Comparison of ENCODE assay signal across 27 cellular contexts in the genomic region with DNA sequence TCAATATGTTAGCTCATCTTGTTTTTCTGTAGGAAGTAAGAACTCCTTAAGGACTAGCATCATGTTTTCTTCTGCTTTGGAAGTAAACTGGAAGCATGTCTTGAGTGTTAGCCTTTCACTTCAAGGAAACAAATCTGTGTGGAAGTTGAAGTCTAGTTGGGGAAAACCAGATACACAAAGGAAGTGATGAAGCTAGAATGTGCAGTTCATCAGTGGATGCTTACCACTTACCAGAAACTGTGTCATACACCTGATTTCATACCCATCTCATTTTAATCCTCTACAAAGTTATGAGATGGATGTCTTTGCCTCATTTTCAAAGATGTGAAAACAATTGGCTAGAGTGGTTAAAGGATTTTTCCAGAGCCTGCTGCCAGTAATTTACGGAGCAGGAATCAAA.
A peak's percentile ranks its signal among the peaks of the same experiment; 100 is the strongest.
DNase-seq lines count a peak whose midpoint lies in the region; ATAC-seq, FAIRE-seq and TF ChIP-seq lines count a peak whose summit lies in the region.
"Had no signal": no experiment of that assay in that cellular context is flagged by ENCODE, and none has a peak within 500 bp of the region (broad histone marks: within the 10 kb centered on the region; RNA-seq: fewer than 3 reads in every experiment).

No MANE protein-coding gene starts in this region.

- peak overlapping the region; percentile 96 for H3K18ac ChIP-seq in IMR-90 (ENCODE audit: low read depth, low read length)

- H3K4ac ChIP-seq in IMR-90 (ENCODE audit: low read depth, low read length): peak overlapping the region; percentile 96

- peak overlapping the region; percentile 96 for H3K14ac ChIP-seq in IMR-90 (replicated peaks; ENCODE audit: low read depth, low read length)

- ATAC-seq in A549: no peak
- ATAC-seq in IMR-90 (ENCODE audit: low read depth): no peak
- no peak for ATAC-seq in HG02885 (IDR thresholded peaks at IDR 0.05; ENCODE audit: poor library complexity, unreplicated experiment)
- ATAC-seq in HG03342 (IDR thresholded peaks at IDR 0.05; ENCODE audit: unreplicated experiment): no peak
- ATAC-seq: heart left ventricle; left colon; stimulated activated naive CD8-positive, alpha-beta T cell treated with anti-CD3 and anti-CD28 coated beads, Interleukin-15, amount 100 ng/mL, for 72 hours had no signal

- H3K9me3 ChIP-seq in A549: peaks cover 11% of the 10 kb centered on the region; the same call in 2 of the 3 replicates
- no peaks in the 10 kb centered on the region for H3K9me3 ChIP-seq in IMR-90 (ENCODE audit: control insufficient read depth, insufficient read depth, low read length)
- no peaks in the 10 kb centered on the region for H3K9me3 ChIP-seq in osteoblast (ENCODE audit: low read depth, low read length)
- H3K9me3 ChIP-seq in MG63: peaks cover 6% of the 10 kb centered on the region
- H3K9me3 ChIP-seq: BE2C, heart left ventricle, neutrophil, tibial nerve had no signal

- peak overlapping the region; percentile 99 for H2BK120ac ChIP-seq in IMR-90 (ENCODE audit: low read depth, low read length)

- H2AK9ac ChIP-seq in IMR-90 (replicated peaks; ENCODE audit: low read depth, low read length, poor library complexity): no peak overlapping the region

- H2BK5ac ChIP-seq in IMR-90 (ENCODE audit: low read depth, low read length, poor library complexity, severe bottlenecking): peak overlapping the region; percentile 76

- H3K79me1 ChIP-seq in IMR-90 (ENCODE audit: low read depth in 1 of 2, low read length in 2 of 2): peaks cover 0 to 24% of the 10 kb centered on the region in 2 experiments; a peak in 2 of 4 replicates

- H3K4me3 ChIP-seq in A549: no peak overlapping the region
- no peak overlapping the region for H3K4me3 ChIP-seq in IMR-90 (ENCODE audit: insufficient read depth, low read depth, low read length)
- H3K4me3 ChIP-seq in osteoblast (ENCODE audit: insufficient read depth, low read length): no peak overlapping the region
- no peak overlapping the region for H3K4me3 ChIP-seq in MG63
- H3K4me3 ChIP-seq: heart left ventricle, skin epidermis, tibial nerve had no signal

- 96% methylated on average over 1 of the region's 1 CpG for WGBS in A549 (ENCODE audit: missing lambda C conversion rate)
- WGBS in IMR-90 (ENCODE audit: extremely low coverage in 2 of 2, insufficient read length in 1 of 2), 2 experiments: no CpG with 5 or more reads among the region's 1 CpG

- H2BK20ac ChIP-seq in IMR-90 (ENCODE audit: low read depth, low read length): peak overlapping the region; percentile 100

- H2BK15ac ChIP-seq in IMR-90 (ENCODE audit: low read depth, low read length): peak overlapping the region; percentile 97

- TF ChIP-seq POLR2A in A549 (IDR thresholded peaks at IDR 0.05; ENCODE audit: low read length) (no peak), IMR-90 (IDR thresholded peaks at IDR 0.05; ENCODE audit: low read depth, low read length) (no peak)

- H4K91ac ChIP-seq in IMR-90 (ENCODE audit: insufficient read depth, low read depth, low read length): peak overlapping the region; percentile 99

- TF ChIP-seq CTCF in A549 (IDR thresholded peaks at IDR 0.05) (no peak), IMR-90 (conservative IDR thresholded peaks at IDR 0.05; ENCODE audit: low read depth, low read length) (no peak), osteoblast (IDR thresholded peaks at IDR 0.05; ENCODE audit: extremely low read depth, low read depth, low read length) (no peak)

- H3K4me1 ChIP-seq in A549 (peaks cover 45% of the 10 kb centered on the region), IMR-90 (ENCODE audit: control insufficient read depth, insufficient read depth, low read length) (peaks cover 30% of the 10 kb centered on the region), osteoblast (ENCODE audit: insufficient read depth, low read length) (peaks cover 54% of the 10 kb centered on the region)
- H3K4me1 ChIP-seq: BE2C had no signal

- H3K36me3 ChIP-seq in IMR-90 (ENCODE audit: control insufficient read depth, insufficient read depth, low read length) (no peaks in the 10 kb centered on the region), osteoblast (ENCODE audit: insufficient read depth, low read length) (no peaks in the 10 kb centered on the region), MG63 (peaks cover 6% of the 10 kb centered on the region; the same call in 1 of the 2 replicates)
- H3K36me3 ChIP-seq: BE2C, heart left ventricle, neutrophil, tibial nerve had no signal

- peaks cover 29% of the 10 kb centered on the region for H3K9me1 ChIP-seq in IMR-90 (ENCODE audit: insufficient read depth, low read length)

- H3K9ac ChIP-seq in IMR-90 (ENCODE audit: low read depth, low read length): peak overlapping the region; percentile 8; the same call in 1 of the 2 replicates
- H3K9ac ChIP-seq: KMS-11 had no signal

- in situ Hi-C loops in IMR-90 (cut with MboI; ENCODE audit: low sequenced_read_pairs): no loop called here

- H3K4me2 ChIP-seq in A549: peak overlapping the region; percentile 45
- peak overlapping the region; percentile 13; the same call in 1 of the 2 replicates for H3K4me2 ChIP-seq in IMR-90 (ENCODE audit: low read depth, low read length)
- peak overlapping the region; percentile 2 for H3K4me2 ChIP-seq in osteoblast (ENCODE audit: insufficient read depth, low read length)
- H3K4me2 ChIP-seq: KMS-11 had no signal

- dilution Hi-C loops in IMR-90 (cut with HindIII; ENCODE audit: low sequenced_read_pairs, unreplicated experiment): no loop called here

- H3K27me3 ChIP-seq in IMR-90 (ENCODE audit: control insufficient read depth, insufficient read depth, low read length) (no peaks in the 10 kb centered on the region), osteoblast (ENCODE audit: insufficient read depth, low read length) (no peaks in the 10 kb centered on the region), MG63 (no peaks in the 10 kb centered on the region)
- H3K27me3 ChIP-seq: BE2C, heart left ventricle, neutrophil, tibial nerve had no signal

- H4K20me1 ChIP-seq in IMR-90 (ENCODE audit: insufficient read depth, low read length): no peaks in the 10 kb centered on the region
- H4K20me1 ChIP-seq in osteoblast (ENCODE audit: insufficient read depth, low read length): no peaks in the 10 kb centered on the region

- TF ChIP-seq RAD21 in A549 (conservative IDR thresholded peaks at IDR 0.05 in 1 of 2, IDR thresholded peaks at IDR 0.05 in 1 of 2) (no peak), IMR-90 (IDR thresholded peaks at IDR 0.05; ENCODE audit: low read length) (no peak)

- DNase-seq in A549 (ENCODE audit: low read depth in 1 of 2, low spot score in 1 of 2) (no peak), IMR-90 (peak; percentile 38), epithelial cell of prostate (ENCODE audit: low read depth, low spot score) (no peak), osteoblast (ENCODE audit: insufficient read length, low spot score, missing footprints) (no peak), MG63 (no peak), OCI-M1 (lab: John Stamatoyannopoulos, UW) (no peak)
- DNase-seq: activated CD4-positive, alpha-beta T cell treated with anti-CD3 and anti-CD28 coated beads, Interleukin-2, amount 10 ng/mL, durations not matched to agents 24 days and 14 days; activated naive CD4-positive, alpha-beta T cell; activated T-cell treated with anti-CD3 and anti-CD28 coated beads, Interleukin-2, amount 50 U/mL, for 24 hours; BE2C; CD8-positive, alpha-beta memory T cell; GF-D8; H9; heart left ventricle; left colon; naive B cell; NCI-H1436; NCI-H446; NCI-H774; stimulated activated CD8-positive, alpha-beta memory T cell treated with anti-CD3 and anti-CD28 coated beads, Interleukin-4, amount 100 ng/mL, for 48 hours; stimulated activated naive CD8-positive, alpha-beta T cell treated with anti-CD3 and anti-CD28 coated beads, Interleukin-15, amount 100 ng/mL, for 72 hours had no signal

- H4K5ac ChIP-seq in IMR-90 (ENCODE audit: low read depth, low read length): peak overlapping the region; percentile 89

- H2AK5ac ChIP-seq in IMR-90 (ENCODE audit: low read depth, low read length): peak overlapping the region; percentile 94

- peak overlapping the region; percentile 80 for H3K23ac ChIP-seq in IMR-90 (ENCODE audit: low read depth, low read length)

- H3K27ac ChIP-seq in A549 (peak overlapping the region; percentile 62 to 84), IMR-90 (ENCODE audit: insufficient read depth, low read length) (peak overlapping the region; percentile 70), epithelial cell of prostate (peak overlapping the region; percentile 41), osteoblast (ENCODE audit: low read depth, low read length) (peak overlapping the region; percentile 93)
- H3K27ac ChIP-seq: KMS-11, neutrophil had no signal

- intact Hi-C loops in IMR-90 (cut with micrococcal nuclease): no loop called here

- no peak overlapping the region for H2AFZ ChIP-seq in IMR-90 (replicated peaks; ENCODE audit: low read length, poor library complexity)
- H2AFZ ChIP-seq in osteoblast (ENCODE audit: low read length): no peak overlapping the region

- POLR2A ChIA-PET in A549 (lab: Yijun Ruan, JAX) (no interaction called here), IMR-90 (lab: Charles Lee; ENCODE audit: unreplicated experiment) (interaction anchor here (0.6 kb wide), 1 partner anchor 26 kb away, joined by 3 read pairs; no protein-coding TSS in a partner anchor)

- H3K56ac ChIP-seq in IMR-90 (ENCODE audit: extremely low read depth, insufficient read depth, low read length): peak overlapping the region; percentile 77

- no peaks in the 10 kb centered on the region for H3K79me2 ChIP-seq in osteoblast (ENCODE audit: insufficient read depth, low read length)

- CTCF ChIA-PET in A549 (lab: Yijun Ruan, JAX): interaction anchor here (1.4 kb wide), 1 partner anchor 677 kb away, joined by 4 read pairs; the partner anchor contains the start of gene EDN1
- CTCF ChIA-PET in IMR-90 (lab: Yijun Ruan, JAX): no interaction called here

- TSS peak; percentile 93 for BruUV-seq in IMR-90 (replicated peaks; lab: Mats Ljungman, UMichigan)

- FAIRE-seq in A549 (lab: Jason Lieb, UNC): no peak

- peak overlapping the region; percentile 93 to 94 for H4K8ac ChIP-seq in IMR-90 (ENCODE audit: low read depth in 2 of 2, low read length in 2 of 2)

- no peak for TF ChIP-seq EP300 in A549 (IDR thresholded peaks at IDR 0.05)

TF ChIP-seq in A549, 52 proteins besides CTCF, POLR2A, EP300 and RAD21 (continues in another document):
- TF ChIP-seq KDM1A (IDR thresholded peaks at IDR 0.05; ENCODE audit: low read depth) (no peak), ZSCAN20 (CRISPR knock-in tag; IDR thresholded peaks at IDR 0.05) (no peak), HDAC2 (IDR thresholded peaks at IDR 0.05) (no peak)

TF ChIP-seq in IMR-90, 13 proteins besides CTCF, POLR2A, EP300 and RAD21 (continues in another document):
- TF ChIP-seq SMC3 (IDR thresholded peaks at IDR 0.05; ENCODE audit: low read depth, low read length): no peak
- TF ChIP-seq MAFK (IDR thresholded peaks at IDR 0.05; ENCODE audit: low read depth, low read length): no peak
- TF ChIP-seq, protein P1, sequence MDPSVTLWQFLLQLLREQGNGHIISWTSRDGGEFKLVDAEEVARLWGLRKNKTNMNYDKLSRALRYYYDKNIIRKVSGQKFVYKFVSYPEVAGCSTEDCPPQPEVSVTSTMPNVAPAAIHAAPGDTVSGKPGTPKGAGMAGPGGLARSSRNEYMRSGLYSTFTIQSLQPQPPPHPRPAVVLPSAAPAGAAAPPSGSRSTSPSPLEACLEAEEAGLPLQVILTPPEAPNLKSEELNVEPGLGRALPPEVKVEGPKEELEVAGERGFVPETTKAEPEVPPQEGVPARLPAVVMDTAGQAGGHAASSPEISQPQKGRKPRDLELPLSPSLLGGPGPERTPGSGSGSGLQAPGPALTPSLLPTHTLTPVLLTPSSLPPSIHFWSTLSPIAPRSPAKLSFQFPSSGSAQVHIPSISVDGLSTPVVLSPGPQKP (IDR thresholded peaks at IDR 0.05; ENCODE audit: borderline replicate concordance, low read depth, low read length): no peak

Comparison
In these comparisons a context has a peak if more than half of its experiments do, and no peak if none do; other contexts are left out.
1. H3K27ac ChIP-seq: peak in every context shown above with its lines; median percentile 93 in osteoblast; 73 in A549; 70 in IMR-90; 41 in epithelial cell of prostate.